15 cellular contexts compared by ENCODE assay signal in genomic region chr11:44159848-44160721, GRCh38.
DNase-seq lines count a peak whose midpoint lies in the region; ATAC-seq, FAIRE-seq and TF ChIP-seq lines count a peak whose summit lies in the region.
"Had no signal": no experiment of that assay in that cellular context is flagged by ENCODE, and none has a peak within 500 bp of the region (broad histone marks: within the 10 kb centered on the region; RNA-seq: fewer than 3 reads in every experiment).

No MANE protein-coding gene starts in this region.

- ATAC-seq in GM18502 (IDR thresholded peaks at IDR 0.05; ENCODE audit: poor library complexity, unreplicated experiment): peak; percentile 80
- peak; percentile 62 for ATAC-seq in GM21526 (IDR thresholded peaks at IDR 0.05; ENCODE audit: low FRiP score, unreplicated experiment)
- ATAC-seq in HG03196 (IDR thresholded peaks at IDR 0.05; ENCODE audit: unreplicated experiment): peak; percentile 45
- no peak for ATAC-seq in SK-N-SH treated with all-trans-retinoic acid at 6 μM for 48 hours
- no peak for ATAC-seq in heart right ventricle

- H3K36me3 ChIP-seq in bronchial epithelial cell (ENCODE audit: control insufficient read depth, insufficient read depth, low read length) (no peaks in the 10 kb centered on the region), heart right ventricle (peaks cover 0 to 14% (median 0%) of the 10 kb centered on the region in 9 donors)
- H3K36me3 ChIP-seq: right lobe of liver, uterus had no signal

- no peak overlapping the region for H3K4me3 ChIP-seq in bronchial epithelial cell (ENCODE audit: low read depth, low read length)
- no peak overlapping the region for H3K4me3 ChIP-seq in heart right ventricle
- H3K4me3 ChIP-seq: right lobe of liver, SK-N-MC, uterus had no signal

- DNase-seq in bronchial epithelial cell (ENCODE audit: low read depth) (no peak), AG08395 (ENCODE audit: low spot score) (no peak), heart right ventricle (no peak), NCI-H2196 treated with DMSO at 0.1 percent for 48 hours (lab: John Stamatoyannopoulos, UW; ENCODE audit: unreplicated experiment) (no peak)
- DNase-seq: activated effector memory CD4-positive, alpha-beta T cell treated with anti-CD3 and anti-CD28 coated beads, Interleukin-2, amount 50 U/mL, for 16 hours; NCI-H1417; nephron progenitor cell; right lobe of liver; stimulated activated CD4-positive, alpha-beta T cell treated with anti-CD3 and anti-CD28 coated beads, Interleukin-4, amount 100 ng/mL, for 1 hour; uterus had no signal

- WGBS in heart right ventricle, 2 donors: 89 to 97% methylated on average over 1 of the region's 1 CpG

- H3K27me3 ChIP-seq in bronchial epithelial cell (ENCODE audit: control insufficient read depth, insufficient read depth, low read length): no peaks in the 10 kb centered on the region
- H3K27me3 ChIP-seq in heart right ventricle: no peaks in the 10 kb centered on the region
- H3K27me3 ChIP-seq: right lobe of liver, uterus had no signal

- no peak overlapping the region for H3K27ac ChIP-seq in heart right ventricle
- H3K27ac ChIP-seq: right lobe of liver, SK-N-MC, uterus had no signal

- intact Hi-C loops in heart right ventricle (cut with DNase I): no loop called here

- TF ChIP-seq CTCF in bronchial epithelial cell (IDR thresholded peaks at IDR 0.05; ENCODE audit: insufficient read depth, low read length, severe bottlenecking) (no peak), heart right ventricle (IDR thresholded peaks at IDR 0.05) (no peak)

- peaks cover 0 to 9% (median 0%) of the 10 kb centered on the region in 9 donors for H3K4me1 ChIP-seq in heart right ventricle
- H3K4me1 ChIP-seq: right lobe of liver, uterus had no signal

- FAIRE-seq in bronchial epithelial cell (lab: Jason Lieb, UNC): peak; percentile 66

- H3K9me3 ChIP-seq in heart right ventricle: peaks cover 0 to 11% (median 0%) of the 10 kb centered on the region in 11 donors
- H3K9me3 ChIP-seq: right lobe of liver, uterus had no signal

TF ChIP-seq in SK-N-SH treated with all-trans-retinoic acid at 6 μM for 48 hours, 23 proteins besides CTCF, POLR2A, EP300 and RAD21:
- no peak for TF ChIP-seq ISL1 (CRISPR knock-in tag; IDR thresholded peaks at IDR 0.05)
- no peak for TF ChIP-seq ARNTL (CRISPR knock-in tag; IDR thresholded peaks at IDR 0.05; ENCODE audit: borderline replicate concordance, low read depth)
- TF ChIP-seq CSDC2 (CRISPR knock-in tag; IDR thresholded peaks at IDR 0.05): no peak
- TF ChIP-seq OSR1 (CRISPR knock-in tag; IDR thresholded peaks at IDR 0.05): no peak
- no peak for TF ChIP-seq CSRNP3 (CRISPR knock-in tag; IDR thresholded peaks at IDR 0.05)
- TF ChIP-seq ZNF70 (CRISPR knock-in tag; IDR thresholded peaks at IDR 0.05): no peak
- TF ChIP-seq ZNF565 (CRISPR knock-in tag; conservative IDR thresholded peaks at IDR 0.05; ENCODE audit: low read depth): no peak
- TF ChIP-seq GLIS3 (CRISPR knock-in tag; IDR thresholded peaks at IDR 0.05): no peak
- TF ChIP-seq ZFP30 (CRISPR knock-in tag; IDR thresholded peaks at IDR 0.05): no peak
- TF ChIP-seq PATZ1 (CRISPR knock-in tag; IDR thresholded peaks at IDR 0.05; ENCODE audit: borderline replicate concordance): no peak
- TF ChIP-seq PPARA (CRISPR knock-in tag; IDR thresholded peaks at IDR 0.05; ENCODE audit: borderline replicate concordance): no peak
- no peak for TF ChIP-seq TCF4 (CRISPR knock-in tag; IDR thresholded peaks at IDR 0.05; ENCODE audit: borderline replicate concordance)
- TF ChIP-seq BACH2 (CRISPR knock-in tag; IDR thresholded peaks at IDR 0.05; ENCODE audit: borderline replicate concordance): no peak
- TF ChIP-seq POU6F1 (CRISPR knock-in tag; IDR thresholded peaks at IDR 0.05; ENCODE audit: borderline replicate concordance, low read depth): no peak
- TF ChIP-seq RARB (CRISPR knock-in tag; IDR thresholded peaks at IDR 0.05): no peak
- no peak for TF ChIP-seq ESRRG (CRISPR knock-in tag; IDR thresholded peaks at IDR 0.05)
- TF ChIP-seq ZNF8 (CRISPR knock-in tag; IDR thresholded peaks at IDR 0.05): no peak

Comparison
In these comparisons a context has a peak if more than half of its experiments do, and no peak if none do; other contexts are left out.
1. ATAC-seq: peak in GM18502 (single experiment), GM21526 (single experiment) and HG03196 (single experiment); none in SK-N-SH treated with all-trans-retinoic acid at 6 μM for 48 hours (single experiment) and heart right ventricle (0 of 8).